ENCODE assay signal across 1 cellular context in genomic region chr14:79369359-79370332, GRCh38.
TF ChIP-seq lines count a peak whose summit lies in the region.

No MANE protein-coding gene starts in this region.

TF ChIP-seq in GM23338, 12 proteins besides CTCF, POLR2A, EP300 and RAD21 (continued from another document):
- TF ChIP-seq ZNF462 (CRISPR knock-in tag; IDR thresholded peaks at IDR 0.05) (no peak), ZNF114 (CRISPR knock-in tag; IDR thresholded peaks at IDR 0.05) (no peak), CREB1 (CRISPR knock-in tag; IDR thresholded peaks at IDR 0.05; ENCODE audit: low read depth) (no peak), EZH2 (IDR thresholded peaks at IDR 0.05; ENCODE audit: low read depth, unreplicated experiment) (no peak), POLR2AphosphoS5 (IDR thresholded peaks at IDR 0.05; ENCODE audit: low read depth) (no peak)
